Comparison of ENCODE assay signal across 26 cellular contexts in the genomic region with DNA sequence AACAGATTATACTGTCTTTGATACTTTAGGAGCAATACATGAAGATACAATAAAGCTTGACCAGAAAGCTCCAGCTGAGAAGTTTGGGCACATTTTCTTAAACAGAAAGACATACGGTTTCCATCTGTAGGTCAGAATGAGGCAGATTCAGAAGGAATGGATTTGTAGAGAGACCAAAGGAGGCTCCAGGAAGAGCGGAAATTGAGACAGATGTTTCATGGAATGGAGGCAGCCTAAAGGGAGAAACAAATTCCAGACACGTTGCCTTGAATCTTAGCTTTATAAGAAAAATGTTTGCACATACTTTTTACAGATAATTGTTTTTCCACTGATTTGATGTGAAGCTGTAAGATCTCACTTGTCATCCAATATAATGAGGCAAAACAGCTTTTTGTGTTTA. TPM values are rescaled to one million over a fixed set of nuclear protein-coding genes. Genes with fewer than 3 reads are reported as not detected.
DNase-seq lines count a peak whose midpoint lies in the region; ATAC-seq and TF ChIP-seq lines count a peak whose summit lies in the region.
"Had no signal": no experiment of that assay in that cellular context is flagged by ENCODE, and none has a peak within 500 bp of the region (broad histone marks: within the 10 kb centered on the region; RNA-seq: fewer than 3 reads in every experiment).

No MANE protein-coding gene starts in this region.

- peak in 3 of 4 donors; percentile 33 to 80 (median 79) for ATAC-seq in heart left ventricle
- ATAC-seq: foreskin keratinocyte; stimulated activated effector memory CD8-positive, alpha-beta T cell treated with anti-CD3 and anti-CD28 coated beads, Interleukin-12 subunit alpha, Interleukin-12 subunit beta, amount 100 ng/mL, for 72 hours had no signal

- CTCF ChIA-PET in OCI-LY7 (lab: Charles Lee; ENCODE audit: unreplicated experiment), result no interaction called here

- no peak for TF ChIP-seq EP300 in suprapubic skin (IDR thresholded peaks at IDR 0.05)

- intact Hi-C loops in heart left ventricle (cut with DNase I) (loop anchor here (2.0 to 10.0 kb wide), 12 partner anchors 125 to 377 kb away; a partner anchor contains a TSS), OCI-LY7 (cut with micrococcal nuclease; ENCODE audit: unreplicated experiment) (loop anchor here (5.0 kb wide), 2 partner anchors 127 to 347 kb away; no protein-coding TSS in a partner anchor)

- no TSS peak for BruUV-seq in OCI-LY7 (replicated peaks; lab: Mats Ljungman, UMichigan)

- H3K9me3 ChIP-seq in heart left ventricle (peaks cover 0 to 10% (median 0%) of the 10 kb centered on the region in 12 donors), right atrium auricular region (no peaks in the 10 kb centered on the region), suprapubic skin (no peaks in the 10 kb centered on the region), OCI-LY7 (ENCODE audit: low read length) (no peaks in the 10 kb centered on the region)
- H3K9me3 ChIP-seq: thyroid gland had no signal

- POLR2A ChIA-PET in OCI-LY7 (lab: Charles Lee), result interaction anchor here (1.2 kb wide), 1 partner anchor 13 kb away, joined by 3 read pairs; no protein-coding TSS in a partner anchor

- peak overlapping the region; percentile 91 to 96 (median 92) for H3K27ac Mint-ChIP-seq in nephron
- H3K27ac Mint-ChIP-seq: activated CD4-positive, alpha-beta memory T cell treated with anti-CD3 and anti-CD28 coated beads for 36 hours; activated naive CD4-positive, alpha-beta T cell treated with anti-CD3 and anti-CD28 coated beads, Interleukin-2, amount 10 ng/mL, durations not matched to agents 7 days and 5 days; neural progenitor cell; stimulated activated effector memory CD8-positive, alpha-beta T cell treated with anti-CD3 and anti-CD28 coated beads, Interleukin-12 subunit alpha, Interleukin-12 subunit beta, amount 100 ng/mL, for 72 hours; T-helper 1 cell treated with Interleukin-12 subunit alpha and Interleukin-12 subunit beta and Interleukin-4 antibody, amounts not matched to agents 30 μg/mL and 1 μg/mL, for 36 hours had no signal

- H3K4me2 ChIP-seq in OCI-LY7 (ENCODE audit: low read length), result no peak overlapping the region
- H3K4me2 ChIP-seq: neural progenitor cell had no signal

- H2AFZ ChIP-seq in OCI-LY7 (ENCODE audit: low read length), result no peak overlapping the region
- H2AFZ ChIP-seq: neural progenitor cell had no signal

- no peak for TF ChIP-seq POLR2A in heart left ventricle (IDR thresholded peaks at IDR 0.05)
- TF ChIP-seq POLR2A in suprapubic skin (IDR thresholded peaks at IDR 0.05), result no peak

- H3K9me3 Mint-ChIP-seq in nephron, result peaks cover 6% of the 10 kb centered on the region
- H3K9me3 Mint-ChIP-seq: activated CD4-positive, alpha-beta memory T cell treated with anti-CD3 and anti-CD28 coated beads for 36 hours; activated naive CD4-positive, alpha-beta T cell treated with anti-CD3 and anti-CD28 coated beads, Interleukin-2, amount 10 ng/mL, durations not matched to agents 7 days and 5 days; neural progenitor cell; stimulated activated effector memory CD8-positive, alpha-beta T cell treated with anti-CD3 and anti-CD28 coated beads, Interleukin-12 subunit alpha, Interleukin-12 subunit beta, amount 100 ng/mL, for 72 hours; T-helper 1 cell treated with Interleukin-12 subunit alpha and Interleukin-12 subunit beta and Interleukin-4 antibody, amounts not matched to agents 30 μg/mL and 1 μg/mL, for 36 hours had no signal

- H3K27ac ChIP-seq in heart left ventricle (peak overlapping the region in 8 of 12 donors; percentile 1 to 69 (median 46)), right atrium auricular region (peak overlapping the region in 1 of 2 donors; percentile 17), suprapubic skin (no peak overlapping the region), OCI-LY7 (ENCODE audit: low read depth, low read length, poor library complexity, severe bottlenecking) (no peak overlapping the region)
- H3K27ac ChIP-seq: C4-2B, foreskin keratinocyte, neural progenitor cell, thyroid gland had no signal

- DNase-seq in heart left ventricle, result peak in 1 of 5 donors; percentile 11
- no peak for DNase-seq in right atrium auricular region (ENCODE audit: low spot score)
- peak; percentile 53 for DNase-seq in fibroblast of mammary gland (ENCODE audit: low read depth)
- DNase-seq in suprapubic skin (ENCODE audit: low spot score in 2 of 2), result no peak
- no peak for DNase-seq in stimulated activated CD8-positive, alpha-beta memory T cell treated with anti-CD3 and anti-CD28 coated beads, Interleukin-4, amount 100 ng/mL, for 48 hours
- DNase-seq in foreskin melanocyte, result no peak
- no peak for DNase-seq in OCI-LY7 (ENCODE audit: low spot score)
- DNase-seq: 8988T; activated CD4-positive, alpha-beta memory T cell treated with anti-CD3 and anti-CD28 coated beads for 36 hours; activated naive CD4-positive, alpha-beta T cell treated with anti-CD3 and anti-CD28 coated beads, Interleukin-2, amount 10 ng/mL, durations not matched to agents 7 days and 5 days; foreskin keratinocyte; H7; Kasumi-1; NCI-H1105 treated with DMSO at 0.1 percent for 48 hours; NCI-H2107; NCI-H524; SHP77; thyroid gland had no signal

- H3K27me3 Mint-ChIP-seq in nephron (ENCODE audit: low read depth), result no peaks in the 10 kb centered on the region
- H3K27me3 Mint-ChIP-seq: activated naive CD4-positive, alpha-beta T cell treated with anti-CD3 and anti-CD28 coated beads, Interleukin-2, amount 10 ng/mL, durations not matched to agents 7 days and 5 days had no signal

- H3K27me3 ChIP-seq in heart left ventricle (no peaks in the 10 kb centered on the region), right atrium auricular region (no peaks in the 10 kb centered on the region), suprapubic skin (no peaks in the 10 kb centered on the region)
- H3K27me3 ChIP-seq: foreskin keratinocyte, neural progenitor cell, thyroid gland had no signal

- H3K79me2 ChIP-seq in OCI-LY7 (ENCODE audit: insufficient read depth, low read depth, low read length), result no peaks in the 10 kb centered on the region

- no peaks in the 10 kb centered on the region for H4K20me1 ChIP-seq in OCI-LY7 (ENCODE audit: insufficient read depth, low read length)

- H3K4me1 ChIP-seq in heart left ventricle (peaks cover 0 to 17% (median 0%) of the 10 kb centered on the region in 12 donors), right atrium auricular region (no peaks in the 10 kb centered on the region), suprapubic skin (no peaks in the 10 kb centered on the region), OCI-LY7 (ENCODE audit: insufficient read depth, low read length, poor library complexity, severe bottlenecking) (no peaks in the 10 kb centered on the region)
- H3K4me1 ChIP-seq: foreskin keratinocyte, neural progenitor cell, thyroid gland had no signal

- H3K9me2 ChIP-seq in OCI-LY7 (ENCODE audit: insufficient read depth, low read length), result no peaks in the 10 kb centered on the region

- peaks cover 32% of the 10 kb centered on the region for H3K4me1 Mint-ChIP-seq in nephron
- H3K4me1 Mint-ChIP-seq: activated naive CD4-positive, alpha-beta T cell treated with anti-CD3 and anti-CD28 coated beads, Interleukin-2, amount 10 ng/mL, durations not matched to agents 7 days and 5 days; stimulated activated effector memory CD8-positive, alpha-beta T cell treated with anti-CD3 and anti-CD28 coated beads, Interleukin-12 subunit alpha, Interleukin-12 subunit beta, amount 100 ng/mL, for 72 hours had no signal

- H3K36me3 Mint-ChIP-seq in nephron (ENCODE audit: low read depth), result no peaks in the 10 kb centered on the region
- H3K36me3 Mint-ChIP-seq: activated CD4-positive, alpha-beta memory T cell treated with anti-CD3 and anti-CD28 coated beads for 36 hours; activated naive CD4-positive, alpha-beta T cell treated with anti-CD3 and anti-CD28 coated beads, Interleukin-2, amount 10 ng/mL, durations not matched to agents 7 days and 5 days; neural progenitor cell; stimulated activated effector memory CD8-positive, alpha-beta T cell treated with anti-CD3 and anti-CD28 coated beads, Interleukin-12 subunit alpha, Interleukin-12 subunit beta, amount 100 ng/mL, for 72 hours had no signal

- WGBS in heart left ventricle, 4 donors, result 67 to 84% (median 73%) methylated on average over 3 of the region's 3 CpGs
- WGBS in suprapubic skin, result 64% methylated on average over 3 of the region's 3 CpGs

- TF ChIP-seq CTCF in heart left ventricle (IDR thresholded peaks at IDR 0.05) (no peak), right atrium auricular region (IDR thresholded peaks at IDR 0.05) (no peak), fibroblast of mammary gland (conservative IDR thresholded peaks at IDR 0.05; ENCODE audit: control insufficient read depth, insufficient read depth, low read depth, low read length) (no peak), nephron (IDR thresholded peaks at IDR 0.05; ENCODE audit: unreplicated experiment in 3 of 3) (no peak), suprapubic skin (IDR thresholded peaks at IDR 0.05) (no peak), OCI-LY7 (conservative IDR thresholded peaks at IDR 0.05; ENCODE audit: low read length) (no peak)

- no peak overlapping the region for H3K4me3 Mint-ChIP-seq in nephron
- H3K4me3 Mint-ChIP-seq: activated CD4-positive, alpha-beta memory T cell treated with anti-CD3 and anti-CD28 coated beads for 36 hours; activated naive CD4-positive, alpha-beta T cell treated with anti-CD3 and anti-CD28 coated beads, Interleukin-2, amount 10 ng/mL, durations not matched to agents 7 days and 5 days; neural progenitor cell; stimulated activated effector memory CD8-positive, alpha-beta T cell treated with anti-CD3 and anti-CD28 coated beads, Interleukin-12 subunit alpha, Interleukin-12 subunit beta, amount 100 ng/mL, for 72 hours; T-helper 1 cell treated with Interleukin-12 subunit alpha and Interleukin-12 subunit beta and Interleukin-4 antibody, amounts not matched to agents 30 μg/mL and 1 μg/mL, for 36 hours had no signal

- no peaks in the 10 kb centered on the region for H3K36me3 ChIP-seq in heart left ventricle
- H3K36me3 ChIP-seq in right atrium auricular region, result no peaks in the 10 kb centered on the region
- no peaks in the 10 kb centered on the region for H3K36me3 ChIP-seq in suprapubic skin
- H3K36me3 ChIP-seq in OCI-LY7 (ENCODE audit: insufficient read depth, low read length), result no peaks in the 10 kb centered on the region
- H3K36me3 ChIP-seq: neural progenitor cell, thyroid gland had no signal

- H3K4me3 ChIP-seq in heart left ventricle (no peak overlapping the region), right atrium auricular region (no peak overlapping the region), fibroblast of mammary gland (ENCODE audit: control insufficient read depth, low read depth, low read length) (no peak overlapping the region), suprapubic skin (no peak overlapping the region), OCI-LY7 (ENCODE audit: low read depth, low read length, poor library complexity, severe bottlenecking) (no peak overlapping the region)
- H3K4me3 ChIP-seq: neural progenitor cell, thyroid gland had no signal

RNA-seq across cellular contexts. Expression of a gene that starts 24.8 kb away (rescaled TPM):
- total RNA-seq in heart left ventricle, result not detected
- polyA plus RNA-seq in heart left ventricle, result not detected
- total RNA-seq in right atrium auricular region, result not detected
- total RNA-seq in suprapubic skin, result not detected
- not detected in 2 replicates for total RNA-seq in OCI-LY7 (2014; rRNA removed; shearing (Covaris generic))
- not detected in 2 replicates for total RNA-seq in OCI-LY7 (2022)
- total RNA-seq: activated CD4-positive, alpha-beta memory T cell treated with anti-CD3 and anti-CD28 coated beads for 36 hours; chondrocyte; foreskin keratinocyte; H7; mononuclear cell; renal cortical epithelial cell; thyroid gland had no signal
- polyA plus RNA-seq: foreskin keratinocyte had no signal

RNA-seq across cellular contexts. Expression of a gene that starts 25.0 kb away (rescaled TPM):
- total RNA-seq in heart left ventricle, result not detected
- not detected for polyA plus RNA-seq in heart left ventricle
- not detected for total RNA-seq in right atrium auricular region
- total RNA-seq in suprapubic skin, result not detected
- not detected in 2 replicates for total RNA-seq in OCI-LY7 (2014; rRNA removed; shearing (Covaris generic))
- total RNA-seq in OCI-LY7 (2022), result not detected in 2 replicates
- total RNA-seq: activated CD4-positive, alpha-beta memory T cell treated with anti-CD3 and anti-CD28 coated beads for 36 hours; chondrocyte; foreskin keratinocyte; H7; mononuclear cell; renal cortical epithelial cell had no signal
- polyA plus RNA-seq: foreskin keratinocyte had no signal

Comparison
In these comparisons a context has a peak if more than half of its experiments do, and no peak if none do; other contexts are left out.
1. H3K27ac ChIP-seq: peak in heart left ventricle (8 of 12); none in suprapubic skin (single experiment) and OCI-LY7 (single experiment).